Comparison of ENCODE assay signal across 23 cellular contexts in genomic region chr17:80409626-80410025, GRCh38.
"Had no signal": no experiment of that assay in that cellular context is flagged by ENCODE, and none has a peak within 500 bp of the region (broad histone marks: within the 10 kb centered on the region; RNA-seq: fewer than 3 reads in every experiment).

No MANE protein-coding gene starts in this region.

- H3K27ac Mint-ChIP-seq: dendritic cell treated with granulocyte-macrophage colony-stimulating factor and Interleukin-4, amounts not matched to agents 40 ng/mL and 50 ng/mL, for 4 days; effector memory CD8-positive, alpha-beta T cell; immature natural killer cell; mesothelial cell of epicardium; naive B cell had no signal

- FAIRE-seq: frontal cortex, kidney had no signal

- H3K27ac ChIP-seq: colonic mucosa, esophagus muscularis mucosa, foreskin keratinocyte, gastroesophageal sphincter, heart left ventricle, hepatocyte, left lung, lower lobe of right lung had no signal

- H3K9me3 ChIP-seq: colonic mucosa, esophagus muscularis mucosa, gastroesophageal sphincter, heart left ventricle, left lung, lower lobe of right lung, mucosa of descending colon had no signal

- H3K36me3 Mint-ChIP-seq: immature natural killer cell, mesothelial cell of epicardium, naive B cell had no signal

- H3K36me3 ChIP-seq: colonic mucosa, esophagus muscularis mucosa, gastroesophageal sphincter, heart left ventricle, left lung, lower lobe of right lung had no signal

- H3K4me3 ChIP-seq: colonic mucosa, esophagus muscularis mucosa, gastroesophageal sphincter, heart left ventricle, hepatocyte, left lung, lower lobe of right lung, mucosa of descending colon had no signal

- H3K27me3 ChIP-seq: colonic mucosa, esophagus muscularis mucosa, gastroesophageal sphincter, heart left ventricle, hepatocyte had no signal

- ATAC-seq: effector memory CD8-positive, alpha-beta T cell; foreskin keratinocyte; gastroesophageal sphincter; heart left ventricle; left cardiac atrium; left lung; left ventricle myocardium superior; lower lobe of right lung; mucosa of descending colon had no signal

- H3K9me3 Mint-ChIP-seq: dendritic cell treated with granulocyte-macrophage colony-stimulating factor and Interleukin-4, amounts not matched to agents 40 ng/mL and 50 ng/mL, for 4 days; effector memory CD8-positive, alpha-beta T cell; immature natural killer cell; mesothelial cell of epicardium; naive B cell had no signal

- H3K4me3 Mint-ChIP-seq: dendritic cell treated with granulocyte-macrophage colony-stimulating factor and Interleukin-4, amounts not matched to agents 40 ng/mL and 50 ng/mL, for 4 days; effector memory CD8-positive, alpha-beta T cell; immature natural killer cell; mesothelial cell of epicardium; naive B cell had no signal

- DNase-seq: colonic mucosa; cortex of kidney; effector CD8-positive, alpha-beta T cell; effector memory CD8-positive, alpha-beta T cell; foreskin keratinocyte; heart left ventricle; hypothalamus; immature natural killer cell; islet precursor cell; kidney; left cardiac atrium; left lung; left ventricle myocardium superior; lower lobe of right lung; mesenchymal stem cell; mucosa of descending colon; naive B cell had no signal

- H3K4me1 ChIP-seq: colonic mucosa, foreskin keratinocyte had no signal
